Comparison of ENCODE assay signal across 1 cellular context in the genomic region with DNA sequence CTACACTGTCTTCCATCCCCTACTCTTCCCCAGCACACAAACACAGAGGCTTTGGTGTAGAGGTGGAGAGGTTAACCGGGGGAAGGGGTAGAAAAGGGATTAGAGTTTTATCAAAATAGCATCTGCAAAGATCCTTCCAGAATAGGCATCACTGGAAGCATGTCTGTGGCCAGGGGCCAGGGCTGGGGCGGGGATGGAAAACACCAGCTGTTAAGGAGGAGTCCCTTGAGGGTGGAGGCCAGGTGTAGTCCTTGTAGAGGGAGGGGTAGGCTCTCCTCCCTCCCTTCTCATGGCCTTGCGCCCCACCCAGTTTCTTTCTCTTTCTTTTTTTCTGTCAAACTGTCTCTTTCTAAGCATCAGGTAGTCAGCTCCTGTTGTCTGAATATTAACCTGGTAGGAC.
TF ChIP-seq lines count a peak whose summit lies in the region.

No MANE protein-coding gene starts in this region.

TF ChIP-seq in GM23338, 12 proteins besides CTCF, POLR2A, EP300 and RAD21 (continued from another document):
- TF ChIP-seq, protein P1, sequence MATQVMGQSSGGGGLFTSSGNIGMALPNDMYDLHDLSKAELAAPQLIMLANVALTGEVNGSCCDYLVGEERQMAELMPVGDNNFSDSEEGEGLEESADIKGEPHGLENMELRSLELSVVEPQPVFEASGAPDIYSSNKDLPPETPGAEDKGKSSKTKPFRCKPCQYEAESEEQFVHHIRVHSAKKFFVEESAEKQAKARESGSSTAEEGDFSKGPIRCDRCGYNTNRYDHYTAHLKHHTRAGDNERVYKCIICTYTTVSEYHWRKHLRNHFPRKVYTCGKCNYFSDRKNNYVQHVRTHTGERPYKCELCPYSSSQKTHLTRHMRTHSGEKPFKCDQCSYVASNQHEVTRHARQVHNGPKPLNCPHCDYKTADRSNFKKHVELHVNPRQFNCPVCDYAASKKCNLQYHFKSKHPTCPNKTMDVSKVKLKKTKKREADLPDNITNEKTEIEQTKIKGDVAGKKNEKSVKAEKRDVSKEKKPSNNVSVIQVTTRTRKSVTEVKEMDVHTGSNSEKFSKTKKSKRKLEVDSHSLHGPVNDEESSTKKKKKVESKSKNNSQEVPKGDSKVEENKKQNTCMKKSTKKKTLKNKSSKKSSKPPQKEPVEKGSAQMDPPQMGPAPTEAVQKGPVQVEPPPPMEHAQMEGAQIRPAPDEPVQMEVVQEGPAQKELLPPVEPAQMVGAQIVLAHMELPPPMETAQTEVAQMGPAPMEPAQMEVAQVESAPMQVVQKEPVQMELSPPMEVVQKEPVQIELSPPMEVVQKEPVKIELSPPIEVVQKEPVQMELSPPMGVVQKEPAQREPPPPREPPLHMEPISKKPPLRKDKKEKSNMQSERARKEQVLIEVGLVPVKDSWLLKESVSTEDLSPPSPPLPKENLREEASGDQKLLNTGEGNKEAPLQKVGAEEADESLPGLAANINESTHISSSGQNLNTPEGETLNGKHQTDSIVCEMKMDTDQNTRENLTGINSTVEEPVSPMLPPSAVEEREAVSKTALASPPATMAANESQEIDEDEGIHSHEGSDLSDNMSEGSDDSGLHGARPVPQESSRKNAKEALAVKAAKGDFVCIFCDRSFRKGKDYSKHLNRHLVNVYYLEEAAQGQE (IDR thresholded peaks at IDR 0.05; ENCODE audit: unreplicated experiment), result no peak
- TF ChIP-seq, protein P2, sequence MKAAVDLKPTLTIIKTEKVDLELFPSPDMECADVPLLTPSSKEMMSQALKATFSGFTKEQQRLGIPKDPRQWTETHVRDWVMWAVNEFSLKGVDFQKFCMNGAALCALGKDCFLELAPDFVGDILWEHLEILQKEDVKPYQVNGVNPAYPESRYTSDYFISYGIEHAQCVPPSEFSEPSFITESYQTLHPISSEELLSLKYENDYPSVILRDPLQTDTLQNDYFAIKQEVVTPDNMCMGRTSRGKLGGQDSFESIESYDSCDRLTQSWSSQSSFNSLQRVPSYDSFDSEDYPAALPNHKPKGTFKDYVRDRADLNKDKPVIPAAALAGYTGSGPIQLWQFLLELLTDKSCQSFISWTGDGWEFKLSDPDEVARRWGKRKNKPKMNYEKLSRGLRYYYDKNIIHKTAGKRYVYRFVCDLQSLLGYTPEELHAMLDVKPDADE (IDR thresholded peaks at IDR 0.05), result no peak
- TF ChIP-seq CREB1 (CRISPR knock-in tag; IDR thresholded peaks at IDR 0.05; ENCODE audit: low read depth) (no peak), POLR2AphosphoS5 (IDR thresholded peaks at IDR 0.05; ENCODE audit: low read depth) (no peak), EZH2phosphoT487 (IDR thresholded peaks at IDR 0.05; ENCODE audit: unreplicated experiment) (no peak), NANOG (IDR thresholded peaks at IDR 0.05; ENCODE audit: borderline replicate concordance) (no peak), EZH2 (IDR thresholded peaks at IDR 0.05; ENCODE audit: low read depth, unreplicated experiment) (no peak), JUNB (IDR thresholded peaks at IDR 0.05; ENCODE audit: unreplicated experiment) (no peak)
